ENCODE assay signal across 8 cellular contexts in the genomic region with DNA sequence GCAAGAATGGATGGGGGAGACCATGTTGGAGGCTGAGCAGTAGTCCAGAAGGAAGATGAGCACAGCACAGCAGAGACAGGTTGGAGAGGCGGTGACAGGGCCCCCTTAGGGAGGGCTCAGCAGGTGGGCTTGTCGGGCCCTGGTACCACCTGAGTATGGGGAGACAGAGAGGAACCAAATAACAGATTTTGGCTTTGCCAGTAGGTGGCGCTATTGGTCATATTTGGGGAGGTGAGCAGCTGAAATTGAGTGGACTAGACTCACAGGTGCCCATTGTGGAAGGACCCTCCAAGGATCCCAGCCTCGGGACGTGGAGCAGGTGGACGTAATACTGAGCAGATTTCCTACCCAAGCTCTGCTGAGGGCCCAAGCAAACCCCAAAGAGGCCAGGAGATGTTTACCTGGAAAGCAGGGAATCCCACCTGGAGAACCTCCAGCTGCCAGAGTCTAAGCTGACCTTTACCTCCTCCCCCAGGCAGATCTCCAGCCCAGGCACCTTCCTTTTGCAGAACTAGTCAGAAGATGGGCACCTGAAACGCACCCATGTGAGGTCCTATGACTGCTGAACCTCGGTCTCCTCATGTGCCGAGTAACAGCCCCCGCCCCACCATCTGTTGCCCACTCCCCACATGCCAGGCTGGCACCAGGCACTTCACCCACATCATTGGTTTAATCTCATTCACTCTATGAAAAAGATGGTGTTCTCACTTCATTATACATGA. TPM values are rescaled to one million over a fixed set of nuclear protein-coding genes. Genes with fewer than 3 reads are reported as not detected.
DNase-seq lines count a peak whose midpoint lies in the region; ATAC-seq and TF ChIP-seq lines count a peak whose summit lies in the region.

No MANE protein-coding gene starts in this region.

- peaks cover 4% of the 10 kb centered on the region; the same call in 1 of the 2 replicates for H3K27me3 ChIP-seq in SJCRH30

- H3K36me3 ChIP-seq in SJCRH30: no peaks in the 10 kb centered on the region

- H3K4me3 ChIP-seq in SJCRH30: no peak overlapping the region

- H3K4me3 Mint-ChIP-seq in glutamatergic neuron (ENCODE audit: unreplicated experiment): no peak overlapping the region
- no peak overlapping the region for H3K4me3 Mint-ChIP-seq in progenitor cell of endocrine pancreas (ENCODE audit: low read depth)
- no peak overlapping the region for H3K4me3 Mint-ChIP-seq in stimulated activated memory B cell treated with anti-CD40 and anti-IgM and Interleukin-4, amounts not matched to agents 10 μg/mL and 1 μg/mL and 100 μg/mL, for 72 hours

- H3K4me1 Mint-ChIP-seq in glutamatergic neuron (ENCODE audit: low read depth, unreplicated experiment): peaks cover 14% of the 10 kb centered on the region
- peaks cover 7% of the 10 kb centered on the region for H3K4me1 Mint-ChIP-seq in progenitor cell of endocrine pancreas (ENCODE audit: low read depth)
- peaks cover 7% of the 10 kb centered on the region for H3K4me1 Mint-ChIP-seq in stimulated activated memory B cell treated with anti-CD40 and anti-IgM and Interleukin-4, amounts not matched to agents 10 μg/mL and 1 μg/mL and 100 μg/mL, for 72 hours

- no peaks in the 10 kb centered on the region for H3K4me1 ChIP-seq in SJCRH30

- no peaks in the 10 kb centered on the region for H3K9me3 ChIP-seq in SJCRH30 (replicated peaks)

- no peak overlapping the region for H3K27ac ChIP-seq in SJCRH30

- peak; percentile 97 for TF ChIP-seq CTCF in glutamatergic neuron (IDR thresholded peaks at IDR 0.05; ENCODE audit: partially characterized antibody, unreplicated experiment)
- TF ChIP-seq CTCF in progenitor cell of endocrine pancreas (IDR thresholded peaks at IDR 0.05; ENCODE audit: unreplicated experiment): peak; percentile 82

- H3K9me3 Mint-ChIP-seq in glutamatergic neuron (ENCODE audit: unreplicated experiment): peaks cover 3% of the 10 kb centered on the region
- no peaks in the 10 kb centered on the region for H3K9me3 Mint-ChIP-seq in progenitor cell of endocrine pancreas (ENCODE audit: low read depth)
- H3K9me3 Mint-ChIP-seq in stimulated activated memory B cell treated with anti-CD40 and anti-IgM and Interleukin-4, amounts not matched to agents 10 μg/mL and 1 μg/mL and 100 μg/mL, for 72 hours: no peaks in the 10 kb centered on the region

- H3K27ac Mint-ChIP-seq in glutamatergic neuron (ENCODE audit: unreplicated experiment) (no peak overlapping the region), progenitor cell of endocrine pancreas (no peak overlapping the region)
- H3K27ac Mint-ChIP-seq in stimulated activated memory B cell treated with anti-CD40 and anti-IgM and Interleukin-4, amounts not matched to agents 10 μg/mL and 1 μg/mL and 100 μg/mL, for 72 hours: no peak overlapping the region

- no peak for ATAC-seq in stimulated activated memory B cell treated with anti-CD40 and anti-IgM and Interleukin-4, amounts not matched to agents 10 μg/mL and 1 μg/mL and 100 μg/mL, for 72 hours
- no peak for ATAC-seq in HG03442 (IDR thresholded peaks at IDR 0.05; ENCODE audit: unreplicated experiment)

- H3K36me3 Mint-ChIP-seq in glutamatergic neuron (ENCODE audit: unreplicated experiment) (no peaks in the 10 kb centered on the region), progenitor cell of endocrine pancreas (ENCODE audit: insufficient read depth) (no peaks in the 10 kb centered on the region)
- no peaks in the 10 kb centered on the region for H3K36me3 Mint-ChIP-seq in stimulated activated memory B cell treated with anti-CD40 and anti-IgM and Interleukin-4, amounts not matched to agents 10 μg/mL and 1 μg/mL and 100 μg/mL, for 72 hours

- H3K27me3 Mint-ChIP-seq in glutamatergic neuron (ENCODE audit: unreplicated experiment): peaks cover 8% of the 10 kb centered on the region
- H3K27me3 Mint-ChIP-seq in progenitor cell of endocrine pancreas: peaks cover 60% of the 10 kb centered on the region
- peaks cover 84% of the 10 kb centered on the region for H3K27me3 Mint-ChIP-seq in stimulated activated memory B cell treated with anti-CD40 and anti-IgM and Interleukin-4, amounts not matched to agents 10 μg/mL and 1 μg/mL and 100 μg/mL, for 72 hours

- DNase-seq in DMS53 treated with DMSO at 0.1 percent for 48 hours (lab: John Stamatoyannopoulos, UW; ENCODE audit: unreplicated experiment) (peak; percentile 33), LoVo (ENCODE audit: low spot score) (peak; percentile 61), SJCRH30 (peak; percentile 71 to 86), glutamatergic neuron (peak; percentile 83), progenitor cell of endocrine pancreas (ENCODE audit: low spot score, unreplicated experiment) (peak; percentile 83)
- DNase-seq in activated naive CD4-positive, alpha-beta T cell (lab: John Stamatoyannopoulos, UW): peak; percentile 17 to 30 (median 22)

RNA-seq across cellular contexts. Expression of gene CORO2B, which starts 24.6 kb away (rescaled TPM):
- not detected in 2 replicates for total RNA-seq in SJCRH30 (2014; rRNA removed; shearing (Covaris generic))
- total RNA-seq in glutamatergic neuron (ENCODE audit: unreplicated experiment) (16.3 TPM), progenitor cell of endocrine pancreas (1.5 and 2.0 TPM in 2 replicates)

Comparison
In these comparisons a context has a peak if more than half of its experiments do, and no peak if none do; other contexts are left out.
1. DNase-seq: peak in every context shown above with its lines; median percentile 83 in glutamatergic neuron; 83 in progenitor cell of endocrine pancreas; 78 in SJCRH30; 61 in LoVo; 33 in DMS53 treated with DMSO at 0.1 percent for 48 hours; 22 in activated naive CD4-positive, alpha-beta T cell.